ENCODE assay signal across 1 cellular context in the genomic region with DNA sequence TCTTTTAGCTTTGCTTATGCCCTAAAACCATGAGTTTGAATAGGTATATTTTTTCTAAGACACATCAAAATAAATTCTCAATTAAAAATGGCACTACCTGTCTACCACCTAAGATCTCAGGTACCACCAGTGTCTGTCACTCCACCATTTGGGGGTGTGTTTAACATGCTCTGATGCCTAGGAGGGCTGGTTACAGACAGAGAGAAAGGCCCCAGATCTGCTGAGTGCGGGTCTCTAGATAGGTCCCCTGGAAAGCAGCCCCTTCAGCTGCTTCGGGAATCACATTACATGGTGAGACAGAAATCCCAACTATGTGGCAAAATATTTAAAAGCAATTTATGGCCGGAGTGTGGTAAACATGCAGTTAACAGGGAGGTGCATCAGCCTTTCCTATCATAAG.
TF ChIP-seq lines count a peak whose summit lies in the region.

No MANE protein-coding gene starts in this region.

TF ChIP-seq in H1, 55 proteins besides CTCF, POLR2A, EP300 and RAD21:
- TF ChIP-seq KDM1A (IDR thresholded peaks at IDR 0.05; ENCODE audit: borderline replicate concordance, low read length): no peak
- no peak for TF ChIP-seq NRF1 (IDR thresholded peaks at IDR 0.05; ENCODE audit: low read depth, low read length)
- no peak for TF ChIP-seq SIX5 (IDR thresholded peaks at IDR 0.05; ENCODE audit: low read depth, low read length)
TF ChIP-seq in H1: peak in this region for 0.
